17 cellular contexts compared by ENCODE assay signal in the genomic region with DNA sequence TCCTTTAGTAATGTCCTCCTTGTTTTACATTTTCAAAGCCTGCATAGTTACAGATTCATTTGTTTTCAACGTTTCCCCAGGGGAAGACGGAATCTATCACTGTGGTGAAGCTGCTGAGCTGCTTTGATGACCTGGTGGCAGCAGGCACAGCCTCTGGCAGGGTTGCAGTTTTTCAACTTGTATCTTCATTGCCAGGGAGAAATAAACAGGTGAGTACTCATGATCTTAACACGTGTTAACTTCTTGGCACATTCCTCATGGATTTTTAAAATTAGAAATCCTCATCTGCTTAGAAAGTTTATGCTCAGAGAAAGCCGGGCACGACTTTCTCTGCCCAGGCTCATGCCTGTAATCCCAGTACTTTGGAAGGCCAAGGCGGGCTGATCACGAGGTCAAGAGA. TPM values are rescaled to one million over a fixed set of nuclear protein-coding genes. Genes with fewer than 3 reads are reported as not detected.
A peak's percentile ranks its signal among the peaks of the same experiment; 100 is the strongest.
DNase-seq lines count a peak whose midpoint lies in the region; ATAC-seq, FAIRE-seq and TF ChIP-seq lines count a peak whose summit lies in the region.
"Had no signal": no experiment of that assay in that cellular context is flagged by ENCODE, and none has a peak within 500 bp of the region (broad histone marks: within the 10 kb centered on the region; RNA-seq: fewer than 3 reads in every experiment).

No MANE protein-coding gene starts in this region.

- H4K8ac ChIP-seq in H9 (replicated peaks; ENCODE audit: insufficient read length, low read depth, low read length) = no peak overlapping the region

- no peak overlapping the region for H3T11ph ChIP-seq in H9 (ENCODE audit: low read length)

- WGBS in H9 (ENCODE audit: extremely low coverage, insufficient read length, low lambda C conversion rate) = no CpG with 5 or more reads among the region's 7 CpGs
- WGBS in sigmoid colon, 2 donors = 92 to 93% methylated on average over 7 of the region's 7 CpGs

- no peak overlapping the region for H3K56ac ChIP-seq in H9 (ENCODE audit: insufficient read length, low read depth, low read length)

- no peaks in the 10 kb centered on the region for H3K27me3 ChIP-seq in H9 (ENCODE audit: insufficient read depth, low read length)
- H3K27me3 ChIP-seq in left ventricle myocardium inferior (ENCODE audit: low read depth) = no peaks in the 10 kb centered on the region
- H3K27me3 ChIP-seq in sigmoid colon = no peaks in the 10 kb centered on the region
- no peaks in the 10 kb centered on the region for H3K27me3 ChIP-seq in effector memory CD4-positive, alpha-beta T cell (replicated peaks; ENCODE audit: control insufficient read depth, insufficient read depth, low read length, poor library complexity, severe bottlenecking)

- no peak overlapping the region for H3K27ac ChIP-seq in H9 (ENCODE audit: insufficient read length, low read depth, low read length)
- peak overlapping the region; percentile 57 to 76 for H3K27ac ChIP-seq in coronary artery
- peak overlapping the region; percentile 87 for H3K27ac ChIP-seq in left ventricle myocardium inferior (replicated peaks)
- peak overlapping the region; percentile 72 to 90 (median 81) for H3K27ac ChIP-seq in sigmoid colon
- H3K27ac ChIP-seq in effector memory CD4-positive, alpha-beta T cell (ENCODE audit: insufficient read depth, low read length, poor library complexity, severe bottlenecking) = no peak overlapping the region

- H3K36me3 Mint-ChIP-seq in H9 (ENCODE audit: insufficient read depth in 1 of 3, low read depth in 3 of 3) = peaks cover 19 to 35% (median 19%) of the 10 kb centered on the region in 3 experiments; a peak in 6 of 7 replicates

- H3K4me2 ChIP-seq in H9 (ENCODE audit: insufficient read depth, insufficient read length, low read length) = no peak overlapping the region

- H2AFZ ChIP-seq in H9 (ENCODE audit: low read length) = no peak overlapping the region

- no peaks in the 10 kb centered on the region for H3K79me2 ChIP-seq in H9 (ENCODE audit: insufficient read depth, low read length)

- H3K9ac ChIP-seq in H9 (ENCODE audit: extremely low read depth, insufficient read length, low read length) = no peak overlapping the region

- peaks cover 3% of the 10 kb centered on the region; the same call in 1 of the 2 replicates for H3K4me1 ChIP-seq in H9 (ENCODE audit: insufficient read depth, low read length)
- H3K4me1 ChIP-seq in left ventricle myocardium inferior = peaks cover 34% of the 10 kb centered on the region
- H3K4me1 ChIP-seq in sigmoid colon = peaks cover 0 to 28% (median 27%) of the 10 kb centered on the region in 4 donors
- H3K4me1 ChIP-seq in effector memory CD4-positive, alpha-beta T cell (ENCODE audit: control insufficient read depth, insufficient read depth, low read length, poor library complexity, severe bottlenecking) = no peaks in the 10 kb centered on the region

- no peak overlapping the region for H3K4ac ChIP-seq in H9 (ENCODE audit: low read depth, low read length)

- TF ChIP-seq CTCF in H9 (conservative IDR thresholded peaks at IDR 0.05) = no peak
- TF ChIP-seq CTCF in coronary artery (IDR thresholded peaks at IDR 0.05) = no peak
- no peak for TF ChIP-seq CTCF in left ventricle myocardium inferior (IDR thresholded peaks at IDR 0.05; ENCODE audit: borderline replicate concordance)
- TF ChIP-seq CTCF in sigmoid colon (IDR thresholded peaks at IDR 0.05) = no peak

- H3K27me3 Mint-ChIP-seq in H9 (ENCODE audit: low read depth) = no peaks in the 10 kb centered on the region
- H3K27me3 Mint-ChIP-seq: IgD-negative memory B cell had no signal

- H2BK20ac ChIP-seq in H9 (ENCODE audit: low read depth, low read length, poor library complexity, severe bottlenecking) = no peak overlapping the region

- peaks cover 13 to 14% of the 10 kb centered on the region in 2 experiments for H3K9me3 Mint-ChIP-seq in H9

- peak in 1 of 4 donors; percentile 71 for TF ChIP-seq EP300 in sigmoid colon (IDR thresholded peaks at IDR 0.05)

- H4K5ac ChIP-seq in H9 (ENCODE audit: insufficient read length, low read depth, low read length) = no peak overlapping the region

- H3K4me1 Mint-ChIP-seq in H9 = peaks cover 10 to 22% of the 10 kb centered on the region in 2 experiments

- H3K4me3 Mint-ChIP-seq in H9 = no peak overlapping the region
- H3K4me3 Mint-ChIP-seq: IgD-negative memory B cell had no signal

- no peak overlapping the region for H3K18ac ChIP-seq in H9 (ENCODE audit: insufficient read length, low read depth, low read length)

- H3K23me2 ChIP-seq in H9 (ENCODE audit: insufficient read length, low read depth, low read length, poor library complexity, severe bottlenecking) = no peaks in the 10 kb centered on the region

- no peak for ATAC-seq in GM21515 (IDR thresholded peaks at IDR 0.05; ENCODE audit: unreplicated experiment)
- ATAC-seq: Panc1 had no signal

- no peak overlapping the region for H2BK12ac ChIP-seq in H9 (ENCODE audit: insufficient read length, low read depth, low read length)

- no peak for FAIRE-seq in GM12891 (lab: Jason Lieb, UNC)

- no peaks in the 10 kb centered on the region for H4K20me1 ChIP-seq in H9 (ENCODE audit: control insufficient read depth, insufficient read depth, insufficient read length)

- no peak overlapping the region for H2BK120ac ChIP-seq in H9 (ENCODE audit: low read depth, low read length, poor library complexity, severe bottlenecking)

- no peaks in the 10 kb centered on the region for H3K79me1 ChIP-seq in H9 (ENCODE audit: insufficient read depth, low read depth, low read length, poor library complexity, severe bottlenecking)

- DNase-seq in H9 (no peak), coronary artery (ENCODE audit: low spot score) (no peak), left ventricle myocardium inferior (no peak), sigmoid colon (no peak), GM12891 (ENCODE audit: insufficient read length, low spot score) (no peak), DMS 273 treated with DMSO at 0.1 percent for 48 hours (lab: John Stamatoyannopoulos, UW) (no peak)
- DNase-seq in effector memory CD4-positive, alpha-beta T cell = no peak
- DNase-seq: C1 segment of cervical spinal cord, GF-D8, H7, Kasumi-1, NCI-H1105, NCI-H1694, NCI-H524 had no signal

- no peak overlapping the region for H4K91ac ChIP-seq in H9 (ENCODE audit: insufficient read length, low read depth, low read length)

- peak overlapping the region; percentile 48 to 90 (median 83); a peak in 5 of 7 replicates for H3K27ac Mint-ChIP-seq in H9

- H3K4me3 ChIP-seq in coronary artery (no peak overlapping the region), left ventricle myocardium inferior (no peak overlapping the region), sigmoid colon (no peak overlapping the region)
- no peak overlapping the region for H3K4me3 ChIP-seq in effector memory CD4-positive, alpha-beta T cell (ENCODE audit: insufficient read depth, low read depth, low read length, poor library complexity, severe bottlenecking)

- peaks cover 23% of the 10 kb centered on the region for H3K36me3 ChIP-seq in left ventricle myocardium inferior
- no peaks in the 10 kb centered on the region for H3K36me3 ChIP-seq in sigmoid colon
- H3K36me3 ChIP-seq in effector memory CD4-positive, alpha-beta T cell (ENCODE audit: control insufficient read depth, insufficient read depth, low read length) = no peaks in the 10 kb centered on the region

- H3K23ac ChIP-seq in H9 (ENCODE audit: insufficient read length, low read depth, low read length) = no peak overlapping the region

- TF ChIP-seq POLR2A in sigmoid colon (IDR thresholded peaks at IDR 0.05) = no peak
- TF ChIP-seq POLR2A in GM12891 (IDR thresholded peaks at IDR 0.05; ENCODE audit: low read depth, low read length) = no peak

- no peak overlapping the region for H2BK15ac ChIP-seq in H9 (ENCODE audit: low read depth, low read length)

- H3K9me3 ChIP-seq in H9 (ENCODE audit: control insufficient read depth, low read depth, low read length) (peaks cover 9% of the 10 kb centered on the region), left ventricle myocardium inferior (replicated peaks) (peaks cover 16% of the 10 kb centered on the region), sigmoid colon (no peaks in the 10 kb centered on the region)
- no peaks in the 10 kb centered on the region for H3K9me3 ChIP-seq in effector memory CD4-positive, alpha-beta T cell (ENCODE audit: control insufficient read depth, low read length)

- intact Hi-C loops in left ventricle myocardium inferior (cut with micrococcal nuclease) = no loop called here
- intact Hi-C loops in sigmoid colon (cut with DNase I) = no loop called here

- no peak overlapping the region for H2BK5ac ChIP-seq in H9 (ENCODE audit: insufficient read length, low read length)

- no peak overlapping the region for H2AK5ac ChIP-seq in H9 (ENCODE audit: insufficient read length, low read length)

- H3K14ac ChIP-seq in H9 (ENCODE audit: insufficient read depth, low read length) = no peak overlapping the region

TF ChIP-seq in GM12891, 5 proteins besides CTCF, POLR2A, EP300 and RAD21:
- TF ChIP-seq TAF1 (IDR thresholded peaks at IDR 0.05; ENCODE audit: low read depth, low read length) = no peak
- TF ChIP-seq POU2F2 (IDR thresholded peaks at IDR 0.05; ENCODE audit: low read depth, low read length) = no peak

RNA-seq across cellular contexts. Expression of gene TECPR2, which starts 44.5 kb away (rescaled TPM):
- 15.0 and 15.4 TPM in 2 replicates for total RNA-seq in H9 (2021)
- 20.0 TPM for total RNA-seq in left ventricle myocardium inferior
- total RNA-seq in sigmoid colon = 10 to 100 TPM; 15.3 to 51.0 (median 17.2) TPM
- 1 to 10 TPM; 2.1 to 9.0 (median 8.5) TPM for polyA plus RNA-seq in sigmoid colon
- 1.9 TPM for polyA plus RNA-seq in GM12891 (2012; ENCODE audit: low read depth, missing spikeins)

RNA-seq across cellular contexts. Expression of gene CINP, which starts 44.6 kb away (rescaled TPM):
- total RNA-seq in H9 (2021) (39.3 and 39.5 TPM in 2 replicates), left ventricle myocardium inferior (33.4 TPM), sigmoid colon (10 to 100 TPM; 12.5 to 24.6 (median 19.8) TPM)
- 10 to 100 TPM; 21.5 to 46.2 (median 35.0) TPM for polyA plus RNA-seq in sigmoid colon
- polyA plus RNA-seq in GM12891 (2012; ENCODE audit: low read depth, missing spikeins) = 42.5 TPM

Comparison
In these comparisons a context has a peak if more than half of its experiments do, and no peak if none do; other contexts are left out.
1. H3K27ac ChIP-seq: peak in coronary artery (2 of 2), left ventricle myocardium inferior (single experiment) and sigmoid colon (4 of 4); none in H9 (single experiment) and effector memory CD4-positive, alpha-beta T cell (single experiment).